In the genomic region with DNA sequence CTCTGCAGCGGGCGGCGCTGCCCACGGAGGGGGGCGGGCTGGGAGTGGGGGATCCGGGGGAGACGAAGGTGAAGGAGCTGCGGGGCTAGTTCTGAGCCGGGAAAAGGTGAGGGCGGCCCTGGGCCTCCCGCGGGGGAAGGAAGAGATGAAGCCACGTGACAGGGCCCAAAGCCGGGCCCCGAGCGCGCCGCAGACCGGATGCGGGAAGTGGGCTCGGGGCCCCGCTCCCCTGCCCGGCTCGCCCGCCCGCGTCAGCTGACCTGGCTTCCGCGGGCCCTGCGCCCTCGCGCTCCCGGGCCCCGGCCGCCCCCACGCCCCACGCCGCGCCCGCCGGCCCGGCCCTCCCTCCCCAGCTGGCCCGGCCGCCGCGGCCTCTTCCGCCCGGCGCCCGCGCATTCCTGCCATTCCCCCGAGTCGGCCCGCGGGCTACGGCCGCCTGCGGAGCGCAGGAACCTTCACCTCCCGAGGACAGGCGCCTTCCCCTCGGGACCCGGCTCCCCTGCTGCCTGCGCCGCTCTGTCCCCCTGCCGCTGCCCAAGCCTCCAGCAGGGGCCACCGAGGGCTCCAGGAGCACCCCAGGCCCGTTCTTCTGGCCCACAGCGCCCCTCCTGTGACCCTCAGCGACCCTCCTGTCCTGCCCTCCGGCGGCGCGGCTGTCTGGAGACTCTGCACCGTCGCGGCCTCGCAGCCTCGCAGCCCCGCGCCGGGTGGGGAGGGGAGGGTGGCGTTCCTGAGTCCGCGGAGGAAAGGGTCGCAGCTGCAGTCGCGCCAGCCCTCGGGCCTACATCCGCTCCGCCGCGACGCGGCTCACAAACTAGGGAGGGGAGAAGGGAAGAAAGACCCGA, we compare ENCODE assay signal across 1 cellular context.
A peak's percentile ranks its signal among the peaks of the same experiment; 100 is the strongest.
TF ChIP-seq lines count a peak whose summit lies in the region.

No MANE protein-coding gene starts in this region.

TF ChIP-seq in GM12878, 131 proteins besides CTCF, POLR2A, EP300 and RAD21 (continued from another document):
- TF ChIP-seq, protein P1, sequence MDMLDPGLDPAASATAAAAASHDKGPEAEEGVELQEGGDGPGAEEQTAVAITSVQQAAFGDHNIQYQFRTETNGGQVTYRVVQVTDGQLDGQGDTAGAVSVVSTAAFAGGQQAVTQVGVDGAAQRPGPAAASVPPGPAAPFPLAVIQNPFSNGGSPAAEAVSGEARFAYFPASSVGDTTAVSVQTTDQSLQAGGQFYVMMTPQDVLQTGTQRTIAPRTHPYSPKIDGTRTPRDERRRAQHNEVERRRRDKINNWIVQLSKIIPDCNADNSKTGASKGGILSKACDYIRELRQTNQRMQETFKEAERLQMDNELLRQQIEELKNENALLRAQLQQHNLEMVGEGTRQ (IDR thresholded peaks at IDR 0.05; ENCODE audit: borderline replicate concordance, low read depth, low read length) = peak; percentile 62
- TF ChIP-seq TBL1XR1 (IDR thresholded peaks at IDR 0.05; ENCODE audit: low read depth, low read length) (peak; percentile 67; the same call in 1 of the 2 replicates), TCF7 (IDR thresholded peaks at IDR 0.05; ENCODE audit: borderline replicate concordance) (no peak), ZSCAN29 (IDR thresholded peaks at IDR 0.05) (0 out of 2 replicates have a peak, but pooled peaks have one; percentile 29), BACH1 (IDR thresholded peaks at IDR 0.05; ENCODE audit: borderline replicate concordance) (peak; percentile 71; the same call in 1 of the 2 replicates), SREBF2 (IDR thresholded peaks at IDR 0.05; ENCODE audit: low read length) (no peak)
